Comparison of ENCODE assay signal across 27 cellular contexts in genomic region chr6:89252902-89253301, GRCh38. TPM values are rescaled to one million over a fixed set of nuclear protein-coding genes. Genes with fewer than 3 reads are reported as not detected.
"Had no signal": no experiment of that assay in that cellular context is flagged by ENCODE, and none has a peak within 500 bp of the region (broad histone marks: within the 10 kb centered on the region; RNA-seq: fewer than 3 reads in every experiment).

No MANE protein-coding gene starts in this region.

- H3K9me3 Mint-ChIP-seq: activated CD4-positive, alpha-beta memory T cell treated with anti-CD3 and anti-CD28 coated beads, Interleukin-2, amount 10 ng/mL, durations not matched to agents 7 days and 5 days; activated naive CD8-positive, alpha-beta T cell treated with anti-CD3 and anti-CD28 coated beads, Interleukin-2, amount 10 ng/mL, durations not matched to agents 7 days and 5 days; activated T-cell treated with anti-CD3 and anti-CD28 coated beads, Interleukin-2, amount 50 U/mL, for 72 hours; activated T-helper 2 cell treated with anti-CD3 and anti-CD28 coated beads, Interferon-gamma antibody, Interleukin-2, Interleukin-4, amounts not matched to agents 10 μg/mL and 5 μg/mL and 100 μg/mL, durations not matched to agents 14 hours and 24 hours and 36 hours; T-cell had no signal

- H3K36me3 Mint-ChIP-seq: activated naive CD8-positive, alpha-beta T cell treated with anti-CD3 and anti-CD28 coated beads, Interleukin-2, amount 10 ng/mL, durations not matched to agents 7 days and 5 days; T-cell had no signal

- H3K4me3 ChIP-seq: adrenal gland, breast epithelium, K562, Peyer's patch had no signal

- H3K4me3 Mint-ChIP-seq: activated CD4-positive, alpha-beta memory T cell treated with anti-CD3 and anti-CD28 coated beads, Interleukin-2, amount 10 ng/mL, durations not matched to agents 7 days and 5 days; activated naive CD8-positive, alpha-beta T cell treated with anti-CD3 and anti-CD28 coated beads, Interleukin-2, amount 10 ng/mL, durations not matched to agents 7 days and 5 days; activated T-cell treated with anti-CD3 and anti-CD28 coated beads, Interleukin-2, amount 50 U/mL, for 72 hours; T-cell had no signal

- H3K27ac Mint-ChIP-seq: activated CD4-positive, alpha-beta memory T cell treated with anti-CD3 and anti-CD28 coated beads, Interleukin-2, amount 10 ng/mL, durations not matched to agents 7 days and 5 days; activated naive CD8-positive, alpha-beta T cell treated with anti-CD3 and anti-CD28 coated beads, Interleukin-2, amount 10 ng/mL, durations not matched to agents 7 days and 5 days; activated T-cell treated with anti-CD3 and anti-CD28 coated beads, Interleukin-2, amount 50 U/mL, for 72 hours; activated T-helper 2 cell treated with anti-CD3 and anti-CD28 coated beads, Interferon-gamma antibody, Interleukin-2, Interleukin-4, amounts not matched to agents 10 μg/mL and 5 μg/mL and 100 μg/mL, durations not matched to agents 14 hours and 24 hours and 36 hours; T-cell had no signal

- DNase-seq: activated CD4-positive, alpha-beta memory T cell treated with anti-CD3 and anti-CD28 coated beads, Interleukin-2, amount 10 ng/mL, durations not matched to agents 7 days and 5 days; activated CD4-positive, alpha-beta T cell treated with anti-CD3 and anti-CD28 coated beads, Interleukin-2, amount 50 U/mL, for 1 hour; activated CD4-positive, CD25-positive, alpha-beta regulatory T cell; activated CD8-positive, alpha-beta memory T cell treated with anti-CD3 and anti-CD28 coated beads, Interleukin-2, amount 50 U/mL, for 4 hours; activated naive CD4-positive, alpha-beta T cell treated with anti-CD3 and anti-CD28 coated beads, Interleukin-2, amount 50 U/mL, for 16 hours; activated naive CD8-positive, alpha-beta T cell treated with anti-CD3 and anti-CD28 coated beads, Interleukin-2, amount 10 ng/mL, durations not matched to agents 7 days and 5 days; activated T-cell treated with anti-CD3 and anti-CD28 coated beads, Interleukin-2, amount 50 U/mL, for 72 hours; adrenal gland; aorta; caudate nucleus; NCI-H1092; NCI-H1417; NCI-H1930; NCI-H2107; NCI-H510A treated with DMSO at 0.1 percent for 48 hours; Peyer's patch; Right ventricle myocardium superior; T-cell; T-helper 2 cell; T1000 had no signal

- H3K4me1 Mint-ChIP-seq: activated CD4-positive, alpha-beta memory T cell treated with anti-CD3 and anti-CD28 coated beads, Interleukin-2, amount 10 ng/mL, durations not matched to agents 7 days and 5 days; T-cell had no signal

RNA-seq across cellular contexts. Expression of gene GABRR1, which starts 35.7 kb away (rescaled TPM):
- total RNA-seq: activated CD4-positive, alpha-beta memory T cell treated with anti-CD3 and anti-CD28 coated beads, Interleukin-2, amount 10 ng/mL, durations not matched to agents 7 days and 5 days; activated CD8-positive, alpha-beta memory T cell treated with anti-CD3 and anti-CD28 coated beads for 36 hours; activated naive CD8-positive, alpha-beta T cell treated with anti-CD3 and anti-CD28 coated beads, Interleukin-2, amount 10 ng/mL, durations not matched to agents 7 days and 5 days; activated T-cell treated with anti-CD3 and anti-CD28 coated beads, Interleukin-2, amount 50 U/mL, for 72 hours; activated T-helper 2 cell treated with anti-CD3 and anti-CD28 coated beads, Interferon-gamma antibody, Interleukin-2, Interleukin-4, amounts not matched to agents 10 μg/mL and 5 μg/mL and 100 μg/mL, durations not matched to agents 14 hours and 24 hours and 36 hours; adrenal gland; breast epithelium; K562; LHCN-M2; M059J; Peyer's patch; Right ventricle myocardium superior; SK-MEL-5; T-cell had no signal
